ENCODE assay signal across 18 cellular contexts in genomic region chr15:65194826-65195541, GRCh38. TPM values are rescaled to one million over a fixed set of nuclear protein-coding genes. Genes with fewer than 3 reads are reported as not detected.
DNase-seq lines count a peak whose midpoint lies in the region; ATAC-seq and TF ChIP-seq lines count a peak whose summit lies in the region.
"Had no signal": no experiment of that assay in that cellular context is flagged by ENCODE, and none has a peak within 500 bp of the region (broad histone marks: within the 10 kb centered on the region; RNA-seq: fewer than 3 reads in every experiment).

No MANE protein-coding gene starts in this region.

- POLR2A ChIA-PET in A673 (lab: Charles Lee; ENCODE audit: low non-redundant PET) = no interaction called here

- TF ChIP-seq POLR2A in stomach (IDR thresholded peaks at IDR 0.05) = no peak

- no peaks in the 10 kb centered on the region for H3K27me3 ChIP-seq in stomach
- no peaks in the 10 kb centered on the region for H3K27me3 ChIP-seq in A673 (replicated peaks; ENCODE audit: insufficient read depth, low read depth, low read length, poor library complexity)
- H3K27me3 ChIP-seq: adrenal gland, dorsolateral prefrontal cortex had no signal

- ATAC-seq in left ventricle myocardium superior = peak; percentile 78
- ATAC-seq: activated CD4-positive, alpha-beta T cell treated with anti-CD3 and anti-CD28 coated beads for 36 hours; natural killer cell treated with Interleukin-12 subunit alpha and Interleukin-12 subunit beta and Interleukin-15 and Interleukin-18, amount 100 ng/mL, for 72 hours; stimulated activated naive CD8-positive, alpha-beta T cell treated with anti-CD3 and anti-CD28 coated beads, Interleukin-15, amount 100 ng/mL, for 72 hours had no signal

- no peaks in the 10 kb centered on the region for H3K9me3 ChIP-seq in stomach
- no peaks in the 10 kb centered on the region for H3K9me3 ChIP-seq in A673 (ENCODE audit: low read depth, low read length, poor library complexity, severe bottlenecking)
- H3K9me3 ChIP-seq: adrenal gland had no signal

- H3K4me1 ChIP-seq in stomach (peaks cover 0 to 11% (median 0%) of the 10 kb centered on the region in 4 donors), A673 (ENCODE audit: insufficient read depth, low read length, poor library complexity, severe bottlenecking) (no peaks in the 10 kb centered on the region)
- H3K4me1 ChIP-seq: adrenal gland had no signal

- 45 to 68% (median 60%) methylated on average over 5 to 7 of the region's 7 CpGs for WGBS in stomach, 5 donors

- no TSS peak for BruUV-seq in A673 (replicated peaks; lab: Mats Ljungman, UMichigan)

- CTCF ChIA-PET in A673 (lab: Charles Lee) = no interaction called here

- no peak overlapping the region for H3K4me3 ChIP-seq in stomach
- no peak overlapping the region for H3K4me3 ChIP-seq in A673 (ENCODE audit: low read depth, low read length, poor library complexity, severe bottlenecking)
- H3K4me3 ChIP-seq: adrenal gland, dorsolateral prefrontal cortex had no signal

- intact Hi-C loops in left ventricle myocardium superior (cut with micrococcal nuclease) = no loop called here
- intact Hi-C loops in stomach (cut with DNase I; ENCODE audit: low total_unique reads) = loop anchor here (5.0 kb wide), 1 partner anchor 72 kb away; no protein-coding TSS in a partner anchor
- intact Hi-C loops in A673 (cut with micrococcal nuclease; ENCODE audit: unreplicated experiment) = no loop called here

- no peak for TF ChIP-seq EP300 in stomach (IDR thresholded peaks at IDR 0.05)

- peak; percentile 16 for DNase-seq in DMS79 treated with DMSO at 0.1 percent for 48 hours (lab: John Stamatoyannopoulos, UW)
- DNase-seq in DMS79 (lab: John Stamatoyannopoulos, UW) = no peak
- DNase-seq in caudate nucleus (lab: John Stamatoyannopoulos, UW) = peak in 3 of 61 donors; percentile 4 to 29 (median 8)
- DNase-seq in left ventricle myocardium superior = no peak
- DNase-seq in stomach = no peak
- DNase-seq in A673 (ENCODE audit: low spot score) = no peak
- DNase-seq in putamen (ENCODE audit: low spot score) = no peak
- DNase-seq in RKO (ENCODE audit: low spot score) = no peak
- DNase-seq: activated CD4-positive, alpha-beta T cell treated with anti-CD3 and anti-CD28 coated beads for 36 hours; activated T-cell treated with anti-CD3 and anti-CD28 coated beads, Interleukin-2, amount 50 U/mL, for 1 hour; adrenal gland; dorsolateral prefrontal cortex; NCI-H1417; NCI-H526 treated with DMSO at 0.1 percent for 48 hours; stimulated activated naive CD8-positive, alpha-beta T cell treated with anti-CD3 and anti-CD28 coated beads, Interleukin-15, amount 100 ng/mL, for 72 hours had no signal

- H3K27ac ChIP-seq in caudate nucleus (ENCODE audit: low read depth, low read length) (peak overlapping the region; percentile 6), stomach (peak overlapping the region in 3 of 5 donors; percentile 19 to 64 (median 56)), A673 (ENCODE audit: low read depth, low read length, poor library complexity, severe bottlenecking) (no peak overlapping the region)
- H3K27ac ChIP-seq: 22Rv1, adrenal gland had no signal

- H3K36me3 ChIP-seq in stomach (no peaks in the 10 kb centered on the region), A673 (ENCODE audit: insufficient read depth, low read length, poor library complexity, severe bottlenecking) (no peaks in the 10 kb centered on the region)
- H3K36me3 ChIP-seq: adrenal gland had no signal

- TF ChIP-seq CTCF in stomach (IDR thresholded peaks at IDR 0.05) (no peak), A673 (conservative IDR thresholded peaks at IDR 0.05; ENCODE audit: low read depth, low read length) (no peak)

RNA-seq across cellular contexts. Expression of gene CLPX, which starts 9.8 kb away (rescaled TPM):
- total RNA-seq in left ventricle myocardium superior (58.3 TPM), stomach (100 to 1,000 TPM in 1 of 5 donors, 10 to 100 TPM in 4; 28.6 to 121 (median 85.9) TPM), A673 (2021) (60.2 and 64.4 TPM in 2 replicates)
- polyA plus RNA-seq in stomach = 10 to 100 TPM; 11.1 to 17.7 (median 11.1) TPM

RNA-seq across cellular contexts. Expression of gene CILP, which starts 16.3 kb away (rescaled TPM):
- total RNA-seq in left ventricle myocardium superior (7.8 TPM), stomach (10 to 100 TPM in 3 of 5 donors, 1 to 10 TPM in 2; 1.8 to 28.7 (median 14.3) TPM), A673 (2021) (0.04 TPM in 1 of 2 replicates, not detected in the other)
- polyA plus RNA-seq in stomach = 1 to 10 TPM in 2 of 3 donors, under 1 TPM in 1; 0.76 to 1.9 (median 1.8) TPM
- total RNA-seq: activated CD4-positive, alpha-beta T cell treated with anti-CD3 and anti-CD28 coated beads for 36 hours had no signal
- polyA plus RNA-seq: IgD-negative memory B cell had no signal
